ENCODE assay signal across 1 cellular context in genomic region chr7:74606909-74607255, GRCh38.
TF ChIP-seq lines count a peak whose summit lies in the region.

No MANE protein-coding gene starts in this region.

TF ChIP-seq in HepG2, 621 proteins besides CTCF, POLR2A, EP300 and RAD21 (continued from another document):
- TF ChIP-seq MED8 (CRISPR knock-in tag; IDR thresholded peaks at IDR 0.05; ENCODE audit: insufficient replicate concordance) (no peak), ZNF792 (CRISPR knock-in tag; IDR thresholded peaks at IDR 0.05) (no peak), ZMAT5 (CRISPR knock-in tag; IDR thresholded peaks at IDR 0.05; ENCODE audit: borderline replicate concordance, low read depth) (no peak), ZNF513 (CRISPR knock-in tag; conservative IDR thresholded peaks at IDR 0.05) (no peak), GRHL1 (CRISPR knock-in tag; conservative IDR thresholded peaks at IDR 0.05) (no peak), ZNF589 (CRISPR knock-in tag; conservative IDR thresholded peaks at IDR 0.05) (no peak), HNRNPLL (IDR thresholded peaks at IDR 0.05; ENCODE audit: low read depth, low read length, poor library complexity, severe bottlenecking) (no peak), STAT5B (CRISPR knock-in tag; IDR thresholded peaks at IDR 0.05) (no peak), ZNF441 (CRISPR knock-in tag; IDR thresholded peaks at IDR 0.05; ENCODE audit: borderline replicate concordance) (no peak), CBX5 (CRISPR knock-in tag; IDR thresholded peaks at IDR 0.05; ENCODE audit: borderline replicate concordance) (no peak)
- TF ChIP-seq, protein P1, sequence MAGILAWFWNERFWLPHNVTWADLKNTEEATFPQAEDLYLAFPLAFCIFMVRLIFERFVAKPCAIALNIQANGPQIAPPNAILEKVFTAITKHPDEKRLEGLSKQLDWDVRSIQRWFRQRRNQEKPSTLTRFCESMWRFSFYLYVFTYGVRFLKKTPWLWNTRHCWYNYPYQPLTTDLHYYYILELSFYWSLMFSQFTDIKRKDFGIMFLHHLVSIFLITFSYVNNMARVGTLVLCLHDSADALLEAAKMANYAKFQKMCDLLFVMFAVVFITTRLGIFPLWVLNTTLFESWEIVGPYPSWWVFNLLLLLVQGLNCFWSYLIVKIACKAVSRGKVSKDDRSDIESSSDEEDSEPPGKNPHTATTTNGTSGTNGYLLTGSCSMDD (CRISPR knock-in tag; IDR thresholded peaks at IDR 0.05): no peak
